11 cellular contexts compared by ENCODE assay signal in genomic region chrX:16828126-16828908, GRCh38. TPM values are rescaled to one million over a fixed set of nuclear protein-coding genes. Genes with fewer than 3 reads are reported as not detected.
DNase-seq lines count a peak whose midpoint lies in the region; ATAC-seq and TF ChIP-seq lines count a peak whose summit lies in the region.
"Had no signal": no experiment of that assay in that cellular context is flagged by ENCODE, and none has a peak within 500 bp of the region (broad histone marks: within the 10 kb centered on the region; RNA-seq: fewer than 3 reads in every experiment).

No MANE protein-coding gene starts in this region.

- H3K9me3 ChIP-seq in heart left ventricle, result no peaks in the 10 kb centered on the region
- H3K9me3 ChIP-seq: neutrophil had no signal

- H3K4me1 ChIP-seq in GM23338 (ENCODE audit: insufficient read depth), result no peaks in the 10 kb centered on the region
- peaks cover 0 to 12% (median 2%) of the 10 kb centered on the region in 12 donors for H3K4me1 ChIP-seq in heart left ventricle
- H3K4me1 ChIP-seq in rectal smooth muscle tissue (ENCODE audit: control insufficient read depth, insufficient read depth, low read length), result no peaks in the 10 kb centered on the region

- no peaks in the 10 kb centered on the region for H3F3A ChIP-seq in GM23338 (replicated peaks; ENCODE audit: low read depth)

- 0 out of 2 replicates have a peak, but pooled peaks cover 4% of the 10 kb centered on the region for H3K79me2 ChIP-seq in GM23338 (replicated peaks; ENCODE audit: insufficient read depth)

- no peak for TF ChIP-seq POLR2A in heart left ventricle (IDR thresholded peaks at IDR 0.05)

- H3K27ac ChIP-seq in GM23338 (ENCODE audit: low read depth) (peak overlapping the region; percentile 59; the same call in 1 of the 2 replicates), heart left ventricle (peak overlapping the region in 8 of 12 donors; percentile 19 to 71 (median 54)), rectal smooth muscle tissue (ENCODE audit: low read depth, low read length) (peak overlapping the region; percentile 64)
- H3K27ac ChIP-seq: neutrophil, SK-N-MC had no signal

- 40 to 63% (median 59%) methylated on average over 6 of the region's 6 CpGs for WGBS in heart left ventricle, 4 donors

- ATAC-seq in GM23338 (peak; percentile 49; the same call in 2 of the 3 replicates), heart left ventricle (peak; percentile 48 to 87 (median 59)), HG03457 (IDR thresholded peaks at IDR 0.05; ENCODE audit: unreplicated experiment) (no peak), GM18502 (IDR thresholded peaks at IDR 0.05; ENCODE audit: poor library complexity, unreplicated experiment) (no peak)

- DNase-seq in GM23338 (ENCODE audit: low spot score), result no peak
- peak; percentile 97 for DNase-seq in amniotic epithelial cell (ENCODE audit: low read depth)
- peak in 2 of 5 donors; percentile 11 to 35 for DNase-seq in heart left ventricle
- no peak for DNase-seq in activated naive CD8-positive, alpha-beta T cell treated with anti-CD3 and anti-CD28 coated beads for 36 hours
- DNase-seq in NK-92 (lab: John Stamatoyannopoulos, UW; ENCODE audit: unreplicated experiment), result no peak
- DNase-seq: NCI-H1417 had no signal

- no peaks in the 10 kb centered on the region for H3K9me3 Mint-ChIP-seq in GM23338
- no peaks in the 10 kb centered on the region for H3K9me3 Mint-ChIP-seq in activated naive CD8-positive, alpha-beta T cell treated with anti-CD3 and anti-CD28 coated beads for 36 hours

- no peak overlapping the region for H3K9ac ChIP-seq in rectal smooth muscle tissue (ENCODE audit: low read length)

- H3K4me3 ChIP-seq in GM23338 (no peak overlapping the region), heart left ventricle (peak overlapping the region in 1 of 12 donors; percentile 6), rectal smooth muscle tissue (ENCODE audit: low read length) (no peak overlapping the region)
- H3K4me3 ChIP-seq: SK-N-MC had no signal

- intact Hi-C loops in heart left ventricle (cut with DNase I), result loop anchor here in 8 of 10 donors (5.0 to 10.0 kb wide), 5 partner anchors 59 to 864 kb away; no protein-coding TSS in a partner anchor

- H3K4me2 ChIP-seq in GM23338, result no peak overlapping the region

- H3K27me3 Mint-ChIP-seq in GM23338 (ENCODE audit: insufficient read depth, low read depth, poor library complexity), result peaks cover 1% of the 10 kb centered on the region
- H3K27me3 Mint-ChIP-seq in activated naive CD8-positive, alpha-beta T cell treated with anti-CD3 and anti-CD28 coated beads for 36 hours, result no peaks in the 10 kb centered on the region

- no peaks in the 10 kb centered on the region; the same call in 1 of the 2 replicates for H4K20me1 ChIP-seq in GM23338 (replicated peaks; ENCODE audit: insufficient read depth)

- H3K4me3 Mint-ChIP-seq in GM23338, result no peak overlapping the region
- H3K4me3 Mint-ChIP-seq in activated naive CD8-positive, alpha-beta T cell treated with anti-CD3 and anti-CD28 coated beads for 36 hours, result no peak overlapping the region

- H3K4me1 Mint-ChIP-seq in GM23338, result peaks cover 12% of the 10 kb centered on the region
- H3K4me1 Mint-ChIP-seq in activated naive CD8-positive, alpha-beta T cell treated with anti-CD3 and anti-CD28 coated beads for 36 hours, result peaks cover 7% of the 10 kb centered on the region

- H3K9me2 ChIP-seq in GM23338 (ENCODE audit: insufficient read depth), result no peaks in the 10 kb centered on the region

- no peak overlapping the region for H2AFZ ChIP-seq in GM23338

- H3K27ac Mint-ChIP-seq in GM23338, result peak overlapping the region; percentile 77
- no peak overlapping the region for H3K27ac Mint-ChIP-seq in activated naive CD8-positive, alpha-beta T cell treated with anti-CD3 and anti-CD28 coated beads for 36 hours

- H3K36me3 Mint-ChIP-seq in GM23338 (ENCODE audit: low read depth), result peaks cover 49% of the 10 kb centered on the region
- peaks cover 4% of the 10 kb centered on the region for H3K36me3 Mint-ChIP-seq in activated naive CD8-positive, alpha-beta T cell treated with anti-CD3 and anti-CD28 coated beads for 36 hours

- H3K27me3 ChIP-seq in GM23338 (ENCODE audit: insufficient read depth) (no peaks in the 10 kb centered on the region), heart left ventricle (no peaks in the 10 kb centered on the region), rectal smooth muscle tissue (ENCODE audit: control insufficient read depth, insufficient read depth, low read length) (no peaks in the 10 kb centered on the region)
- H3K27me3 ChIP-seq: neutrophil had no signal

- no peak for TF ChIP-seq CTCF in GM23338 (conservative IDR thresholded peaks at IDR 0.05; ENCODE audit: low read depth in 2 of 2)
- no peak for TF ChIP-seq CTCF in heart left ventricle (IDR thresholded peaks at IDR 0.05)

- H3K36me3 ChIP-seq in GM23338 (ENCODE audit: insufficient read depth) (peaks cover 10% of the 10 kb centered on the region), heart left ventricle (peaks cover 0 to 39% (median 31%) of the 10 kb centered on the region in 9 donors), rectal smooth muscle tissue (ENCODE audit: control insufficient read depth, insufficient read depth, low read length) (peaks cover 5% of the 10 kb centered on the region)

TF ChIP-seq in GM23338, 12 proteins besides CTCF, POLR2A, EP300 and RAD21 (continues in another document):
- TF ChIP-seq NANOG (IDR thresholded peaks at IDR 0.05; ENCODE audit: borderline replicate concordance) (no peak), ZNF331 (CRISPR knock-in tag; IDR thresholded peaks at IDR 0.05; ENCODE audit: low read depth) (no peak), CREB1 (CRISPR knock-in tag; IDR thresholded peaks at IDR 0.05; ENCODE audit: low read depth) (no peak)
- TF ChIP-seq, protein P1, sequence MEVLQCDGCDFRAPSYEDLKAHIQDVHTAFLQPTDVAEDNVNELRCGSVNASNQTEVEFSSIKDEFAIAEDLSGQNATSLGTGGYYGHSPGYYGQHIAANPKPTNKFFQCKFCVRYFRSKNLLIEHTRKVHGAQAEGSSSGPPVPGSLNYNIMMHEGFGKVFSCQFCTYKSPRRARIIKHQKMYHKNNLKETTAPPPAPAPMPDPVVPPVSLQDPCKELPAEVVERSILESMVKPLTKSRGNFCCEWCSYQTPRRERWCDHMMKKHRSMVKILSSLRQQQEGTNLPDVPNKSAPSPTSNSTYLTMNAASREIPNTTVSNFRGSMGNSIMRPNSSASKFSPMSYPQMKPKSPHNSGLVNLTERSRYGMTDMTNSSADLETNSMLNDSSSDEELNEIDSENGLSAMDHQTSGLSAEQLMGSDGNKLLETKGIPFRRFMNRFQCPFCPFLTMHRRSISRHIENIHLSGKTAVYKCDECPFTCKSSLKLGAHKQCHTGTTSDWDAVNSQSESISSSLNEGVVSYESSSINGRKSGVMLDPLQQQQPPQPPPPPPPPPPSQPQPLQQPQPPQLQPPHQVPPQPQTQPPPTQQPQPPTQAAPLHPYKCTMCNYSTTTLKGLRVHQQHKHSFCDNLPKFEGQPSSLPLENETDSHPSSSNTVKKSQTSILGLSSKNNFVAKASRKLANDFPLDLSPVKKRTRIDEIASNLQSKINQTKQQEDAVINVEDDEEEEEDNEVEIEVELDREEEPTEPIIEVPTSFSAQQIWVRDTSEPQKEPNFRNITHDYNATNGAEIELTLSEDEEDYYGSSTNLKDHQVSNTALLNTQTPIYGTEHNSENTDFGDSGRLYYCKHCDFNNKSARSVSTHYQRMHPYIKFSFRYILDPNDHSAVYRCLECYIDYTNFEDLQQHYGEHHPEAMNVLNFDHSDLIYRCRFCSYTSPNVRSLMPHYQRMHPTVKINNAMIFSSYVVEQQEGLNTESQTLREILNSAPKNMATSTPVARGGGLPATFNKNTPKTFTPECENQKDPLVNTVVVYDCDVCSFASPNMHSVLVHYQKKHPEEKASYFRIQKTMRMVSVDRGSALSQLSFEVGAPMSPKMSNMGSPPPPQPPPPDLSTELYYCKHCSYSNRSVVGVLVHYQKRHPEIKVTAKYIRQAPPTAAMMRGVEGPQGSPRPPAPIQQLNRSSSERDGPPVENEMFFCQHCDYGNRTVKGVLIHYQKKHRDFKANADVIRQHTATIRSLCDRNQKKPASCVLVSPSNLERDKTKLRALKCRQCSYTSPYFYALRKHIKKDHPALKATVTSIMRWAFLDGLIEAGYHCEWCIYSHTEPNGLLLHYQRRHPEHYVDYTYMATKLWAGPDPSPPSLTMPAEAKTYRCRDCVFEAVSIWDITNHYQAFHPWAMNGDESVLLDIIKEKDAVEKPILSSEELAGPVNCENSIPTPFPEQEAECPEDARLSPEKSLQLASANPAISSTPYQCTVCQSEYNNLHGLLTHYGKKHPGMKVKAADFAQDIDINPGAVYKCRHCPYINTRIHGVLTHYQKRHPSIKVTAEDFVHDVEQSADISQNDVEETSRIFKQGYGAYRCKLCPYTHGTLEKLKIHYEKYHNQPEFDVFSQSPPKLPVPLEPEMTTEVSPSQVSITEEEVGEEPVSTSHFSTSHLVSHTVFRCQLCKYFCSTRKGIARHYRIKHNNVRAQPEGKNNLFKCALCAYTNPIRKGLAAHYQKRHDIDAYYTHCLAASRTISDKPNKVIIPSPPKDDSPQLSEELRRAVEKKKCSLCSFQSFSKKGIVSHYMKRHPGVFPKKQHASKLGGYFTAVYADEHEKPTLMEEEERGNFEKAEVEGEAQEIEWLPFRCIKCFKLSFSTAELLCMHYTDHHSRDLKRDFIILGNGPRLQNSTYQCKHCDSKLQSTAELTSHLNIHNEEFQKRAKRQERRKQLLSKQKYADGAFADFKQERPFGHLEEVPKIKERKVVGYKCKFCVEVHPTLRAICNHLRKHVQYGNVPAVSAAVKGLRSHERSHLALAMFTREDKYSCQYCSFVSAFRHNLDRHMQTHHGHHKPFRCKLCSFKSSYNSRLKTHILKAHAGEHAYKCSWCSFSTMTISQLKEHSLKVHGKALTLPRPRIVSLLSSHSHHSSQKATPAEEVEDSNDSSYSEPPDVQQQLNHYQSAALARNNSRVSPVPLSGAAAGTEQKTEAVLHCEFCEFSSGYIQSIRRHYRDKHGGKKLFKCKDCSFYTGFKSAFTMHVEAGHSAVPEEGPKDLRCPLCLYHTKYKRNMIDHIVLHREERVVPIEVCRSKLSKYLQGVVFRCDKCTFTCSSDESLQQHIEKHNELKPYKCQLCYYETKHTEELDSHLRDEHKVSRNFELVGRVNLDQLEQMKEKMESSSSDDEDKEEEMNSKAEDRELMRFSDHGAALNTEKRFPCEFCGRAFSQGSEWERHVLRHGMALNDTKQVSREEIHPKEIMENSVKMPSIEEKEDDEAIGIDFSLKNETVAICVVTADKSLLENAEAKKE (CRISPR knock-in tag; IDR thresholded peaks at IDR 0.05), result no peak

RNA-seq across cellular contexts. Expression of gene RBBP7, which starts 41.8 kb away (rescaled TPM):
- 110 and 111 TPM in 2 replicates for total RNA-seq in GM23338 (2014; rRNA removed; shearing (Covaris generic))
- 166 and 167 TPM in 2 replicates for polyA plus RNA-seq in GM23338 (2016; fragmentation: Nextera tagmentation; extraction: Ambion mirVana)
- 100 to 1,000 TPM in 6 of 9 donors, 10 to 100 TPM in 3; 88.7 to 124 (median 107) TPM for total RNA-seq in heart left ventricle
- polyA plus RNA-seq in heart left ventricle, result 100 to 1,000 TPM in 1 of 2 donors, 10 to 100 TPM in 1; 93.3 to 110 TPM
- 100 to 1,000 TPM; 192 TPM for total RNA-seq in activated naive CD8-positive, alpha-beta T cell treated with anti-CD3 and anti-CD28 coated beads for 36 hours

RNA-seq across cellular contexts. Expression of gene TXLNG, which starts 42.1 kb away (rescaled TPM):
- total RNA-seq in GM23338 (2014; rRNA removed; shearing (Covaris generic)), result 44.8 and 48.4 TPM in 2 replicates
- 35.3 and 45.3 TPM in 2 replicates for polyA plus RNA-seq in GM23338 (2016; fragmentation: Nextera tagmentation; extraction: Ambion mirVana)
- 1 to 10 TPM; 4.3 to 8.1 (median 6.3) TPM for total RNA-seq in heart left ventricle
- 1 to 10 TPM; 3.0 to 5.2 TPM for polyA plus RNA-seq in heart left ventricle
- 10 to 100 TPM; 27.5 to 28.1 TPM for total RNA-seq in activated naive CD8-positive, alpha-beta T cell treated with anti-CD3 and anti-CD28 coated beads for 36 hours

Comparison
In these comparisons a context has a peak if more than half of its experiments do, and no peak if none do; other contexts are left out.
1. ATAC-seq: peak in GM23338 (single experiment) and heart left ventricle (4 of 4); none in HG03457 (single experiment) and GM18502 (single experiment).
2. Peak in every context shown above with its lines, with median percentiles within 50 percentile points of each other: H3K27ac ChIP-seq.